ENCODE assay signal across 1 cellular context in genomic region chr19:8001995-8002849, GRCh38.
TF ChIP-seq lines count a peak whose summit lies in the region.

No MANE protein-coding gene starts in this region.

TF ChIP-seq in K562, 482 proteins besides CTCF, POLR2A, EP300 and RAD21 (continued from another document and continues in another):
- TF ChIP-seq CHD7 (IDR thresholded peaks at IDR 0.05; ENCODE audit: low read depth, low read length) (no peak), PTRF (tag; IDR thresholded peaks at IDR 0.05) (no peak), E2F8 (IDR thresholded peaks at IDR 0.05; ENCODE audit: low read depth, partially characterized antibody) (no peak), CBFB (CRISPR knock-in tag; IDR thresholded peaks at IDR 0.05) (no peak), ARID3B (CRISPR knock-in tag; IDR thresholded peaks at IDR 0.05; ENCODE audit: borderline replicate concordance) (no peak), ZNF407 (IDR thresholded peaks at IDR 0.05; ENCODE audit: low read depth) (no peak), MAFK (IDR thresholded peaks at IDR 0.05; ENCODE audit: low read length) (no peak), ZNF121 (CRISPR knock-in tag; conservative IDR thresholded peaks at IDR 0.05) (no peak), POLR3G (IDR thresholded peaks at IDR 0.05; ENCODE audit: extremely low read depth, insufficient read length, insufficient replicate concordance) (no peak), ZNF277 (CRISPR knock-in tag; IDR thresholded peaks at IDR 0.05; ENCODE audit: borderline replicate concordance) (no peak), ZNF146 (CRISPR knock-in tag; IDR thresholded peaks at IDR 0.05; ENCODE audit: unreplicated experiment) (no peak), ZNF431 (CRISPR knock-in tag; IDR thresholded peaks at IDR 0.05) (no peak), KHSRP (IDR thresholded peaks at IDR 0.05) (no peak), FOXJ2 (tag; IDR thresholded peaks at IDR 0.05) (no peak), CBX1 (IDR thresholded peaks at IDR 0.05; ENCODE audit: low read depth) (no peak), ZNF408 (CRISPR knock-in tag; IDR thresholded peaks at IDR 0.05; ENCODE audit: low read depth) (no peak), TCF7L2 (IDR thresholded peaks at IDR 0.05; ENCODE audit: low read depth, low read length) (no peak), ZNF282 (CRISPR knock-in tag; IDR thresholded peaks at IDR 0.05) (no peak), ZNF3 (CRISPR knock-in tag; IDR thresholded peaks at IDR 0.05) (no peak), MAZ (CRISPR knock-in tag; conservative IDR thresholded peaks at IDR 0.05 in 1 of 2, IDR thresholded peaks at IDR 0.05 in 1 of 2) (peak in 1 of 2 experiments; percentile 86; a peak in 3 of 4 replicates)
